Comparison of ENCODE assay signal across 9 cellular contexts in genomic region chr14:60815371-60815770, GRCh38.
DNase-seq lines count a peak whose midpoint lies in the region; ATAC-seq and TF ChIP-seq lines count a peak whose summit lies in the region.
"Had no signal": no experiment of that assay in that cellular context is flagged by ENCODE, and none has a peak within 500 bp of the region (broad histone marks: within the 10 kb centered on the region; RNA-seq: fewer than 3 reads in every experiment).

No MANE protein-coding gene starts in this region.

- no peak overlapping the region for H3K4me3 Mint-ChIP-seq in activated T-cell treated with anti-CD3 and anti-CD28 coated beads, Interleukin-2, amount 50 U/mL, for 72 hours

- no peaks in the 10 kb centered on the region for H3K4me1 Mint-ChIP-seq in activated T-cell treated with anti-CD3 and anti-CD28 coated beads, Interleukin-2, amount 50 U/mL, for 72 hours (ENCODE audit: low read depth)

- H3K4me3 ChIP-seq in HFF-Myc (replicated peaks; ENCODE audit: low read depth, low read length): no peak overlapping the region

- H3K27me3 Mint-ChIP-seq in activated T-cell treated with anti-CD3 and anti-CD28 coated beads, Interleukin-2, amount 50 U/mL, for 72 hours (ENCODE audit: low read depth): no peaks in the 10 kb centered on the region

- H3K36me3 Mint-ChIP-seq in activated T-cell treated with anti-CD3 and anti-CD28 coated beads, Interleukin-2, amount 50 U/mL, for 72 hours (ENCODE audit: insufficient read depth in 2 of 2): peaks cover 4 to 12% of the 10 kb centered on the region in 2 donors

- ATAC-seq in GM18909 (IDR thresholded peaks at IDR 0.05; ENCODE audit: poor library complexity, unreplicated experiment): peak; percentile 98
- peak; percentile 96 for ATAC-seq in HG03565 (IDR thresholded peaks at IDR 0.05; ENCODE audit: unreplicated experiment)
- ATAC-seq in activated T-cell treated with anti-CD3 and anti-CD28 coated beads, Interleukin-2, amount 50 U/mL, for 72 hours (replicated peaks in 1 of 2): no peak

- no peak overlapping the region for H3K27ac Mint-ChIP-seq in activated T-cell treated with anti-CD3 and anti-CD28 coated beads, Interleukin-2, amount 50 U/mL, for 72 hours

- DNase-seq in HFF-Myc (ENCODE audit: extremely low read depth, low read depth) (peak; percentile 21), left kidney (ENCODE audit: low read depth, low spot score) (peak; percentile 2), H4 (ENCODE audit: low spot score) (no peak)
- DNase-seq in activated T-cell treated with anti-CD3 and anti-CD28 coated beads, Interleukin-2, amount 50 U/mL, for 72 hours: no peak
- DNase-seq in stimulated activated CD4-positive, alpha-beta T cell treated with anti-CD3 and anti-CD28 coated beads, Interleukin-2, amount 100 ng/mL, for 48 hours: no peak
- DNase-seq: activated CD8-positive, alpha-beta memory T cell treated with anti-CD3 and anti-CD28 coated beads for 24 hours; caudate nucleus had no signal

- TF ChIP-seq CTCF in HFF-Myc (IDR thresholded peaks at IDR 0.05; ENCODE audit: low read depth, low read length, missing control alignments): no peak

- H3K9me3 Mint-ChIP-seq in activated T-cell treated with anti-CD3 and anti-CD28 coated beads, Interleukin-2, amount 50 U/mL, for 72 hours: no peaks in the 10 kb centered on the region

Comparison
In these comparisons a context has a peak if more than half of its experiments do, and no peak if none do; other contexts are left out.
1. ATAC-seq: peak in GM18909 (single experiment) and HG03565 (single experiment); none in activated T-cell treated with anti-CD3 and anti-CD28 coated beads, Interleukin-2, amount 50 U/mL, for 72 hours (0 of 2).
2. DNase-seq: peak in HFF-Myc (single experiment) and left kidney (single experiment); none in activated T-cell treated with anti-CD3 and anti-CD28 coated beads, Interleukin-2, amount 50 U/mL, for 72 hours (0 of 2), stimulated activated CD4-positive, alpha-beta T cell treated with anti-CD3 and anti-CD28 coated beads, Interleukin-2, amount 100 ng/mL, for 48 hours (0 of 2) and H4 (single experiment).